Comparison of ENCODE assay signal across 10 cellular contexts in the genomic region with DNA sequence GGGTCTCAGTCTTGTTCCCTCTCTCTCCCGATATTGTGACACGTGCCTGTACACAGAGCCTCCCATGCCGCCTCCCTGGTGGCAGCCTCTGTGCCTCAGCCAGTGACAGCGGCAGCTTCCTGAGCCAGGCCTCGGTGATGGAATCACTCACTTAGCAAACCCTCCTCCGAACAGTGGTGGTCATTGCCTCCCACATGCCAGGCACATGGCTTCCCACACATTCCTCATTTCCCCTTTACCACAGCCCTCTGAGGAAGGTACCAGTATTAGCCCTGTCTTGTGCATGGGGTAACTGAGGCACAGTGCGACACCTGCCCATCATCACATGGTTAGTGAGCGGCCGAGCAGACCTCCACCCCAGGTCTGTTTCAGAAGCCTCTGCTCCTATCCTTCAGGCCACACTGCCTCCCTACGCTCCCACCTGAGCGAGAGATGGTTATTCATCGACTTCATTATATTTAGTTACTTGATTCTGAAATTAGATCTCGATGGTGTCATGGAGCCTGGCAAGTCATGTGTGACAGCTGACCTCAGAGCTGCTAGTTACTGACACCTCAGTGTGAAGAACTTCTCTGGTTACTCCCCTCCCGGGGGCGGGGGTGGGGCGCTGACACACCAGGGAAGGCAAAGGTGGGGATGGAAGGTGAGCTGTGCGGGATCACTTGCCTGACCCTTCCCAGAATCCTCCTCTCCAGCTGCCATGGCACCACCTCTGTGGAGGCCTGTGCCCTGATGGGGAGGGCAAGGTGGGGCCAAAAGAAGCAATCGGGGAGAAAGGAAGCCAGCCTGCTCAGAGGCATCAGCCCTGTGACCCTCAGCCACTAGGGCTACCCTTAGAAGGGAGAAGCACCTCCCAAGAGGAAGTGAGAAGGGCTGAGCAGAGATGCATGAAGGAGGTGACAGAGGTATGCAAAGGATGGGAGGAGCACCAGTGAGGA. TPM values are rescaled to one million over a fixed set of nuclear protein-coding genes. Genes with fewer than 3 reads are reported as not detected.
A peak's percentile ranks its signal among the peaks of the same experiment; 100 is the strongest.
DNase-seq lines count a peak whose midpoint lies in the region; ATAC-seq and TF ChIP-seq lines count a peak whose summit lies in the region.
"Had no signal": no experiment of that assay in that cellular context is flagged by ENCODE, and none has a peak within 500 bp of the region (broad histone marks: within the 10 kb centered on the region; RNA-seq: fewer than 3 reads in every experiment).

No MANE protein-coding gene starts in this region.

- no peaks in the 10 kb centered on the region for H3K9me3 Mint-ChIP-seq in nephron progenitor cell
- H3K9me3 Mint-ChIP-seq: nephron had no signal

- H3K36me3 Mint-ChIP-seq in nephron progenitor cell (ENCODE audit: low read depth), result no peaks in the 10 kb centered on the region

- DNase-seq in NCI-H2029 treated with DMSO at 0.1 percent for 48 hours (lab: John Stamatoyannopoulos, UW) (peak; percentile 33), nephron progenitor cell (peak; percentile 48), NCI-H345 (lab: John Stamatoyannopoulos, UW) (no peak), ureter (ENCODE audit: low spot score) (no peak), HT-29 (ENCODE audit: low spot score) (no peak), C1 segment of cervical spinal cord (lab: John Stamatoyannopoulos, UW) (no peak)
- DNase-seq: effector CD4-positive, alpha-beta T cell had no signal

- H3K4me3 Mint-ChIP-seq in nephron progenitor cell, result no peak overlapping the region
- H3K4me3 Mint-ChIP-seq: nephron had no signal

- TF ChIP-seq CTCF in nephron progenitor cell (IDR thresholded peaks at IDR 0.05), result no peak

- H3K4me1 Mint-ChIP-seq in nephron progenitor cell, result peaks cover 49% of the 10 kb centered on the region

- ATAC-seq in GM18867 (IDR thresholded peaks at IDR 0.05; ENCODE audit: unreplicated experiment) (peak; percentile 77), GM21737 (IDR thresholded peaks at IDR 0.05; ENCODE audit: unreplicated experiment) (peak; percentile 70)

- no peak overlapping the region for H3K27ac Mint-ChIP-seq in nephron progenitor cell
- H3K27ac Mint-ChIP-seq: nephron had no signal

- H3K27me3 Mint-ChIP-seq in nephron progenitor cell (ENCODE audit: low read depth, poor library complexity), result peaks cover 32% of the 10 kb centered on the region

RNA-seq across cellular contexts. Expression of a gene that starts 17.9 kb away (rescaled TPM):
- total RNA-seq in ureter, result 1.6 TPM
- not detected in 2 replicates for total RNA-seq in HT-29 (2014; rRNA removed; shearing (Covaris generic))

Comparison
In these comparisons a context has a peak if more than half of its experiments do, and no peak if none do; other contexts are left out.
1. DNase-seq: peak in NCI-H2029 treated with DMSO at 0.1 percent for 48 hours (single experiment) and nephron progenitor cell (single experiment); none in NCI-H345 (single experiment), ureter (single experiment), HT-29 (single experiment) and C1 segment of cervical spinal cord (0 of 14).